In genomic region chr4:138039010-138039409, GRCh38 we compare ENCODE assay signal across 31 cellular contexts.
DNase-seq lines count a peak whose midpoint lies in the region; ATAC-seq and TF ChIP-seq lines count a peak whose summit lies in the region.
"Had no signal": no experiment of that assay in that cellular context is flagged by ENCODE, and none has a peak within 500 bp of the region (broad histone marks: within the 10 kb centered on the region; RNA-seq: fewer than 3 reads in every experiment).

No MANE protein-coding gene starts in this region.

- peak overlapping the region; percentile 96; the same call in 2 of the 3 replicates for H2BK15ac ChIP-seq in IMR-90 (ENCODE audit: low read depth, low read length)

- ATAC-seq in IMR-90 (ENCODE audit: low read depth) (peak; percentile 77), GM18502 (IDR thresholded peaks at IDR 0.05; ENCODE audit: poor library complexity, unreplicated experiment) (no peak)
- ATAC-seq: activated T-cell treated with anti-CD3 and anti-CD28 coated beads, Interleukin-2, amount 50 U/mL, for 72 hours; K562; left lung; naive thymus-derived CD8-positive, alpha-beta T cell; Panc1; stimulated activated naive CD8-positive, alpha-beta T cell treated with anti-CD3 and anti-CD28 coated beads, Interleukin-15, amount 100 ng/mL, for 72 hours had no signal

- POLR2A ChIA-PET in IMR-90 (lab: Charles Lee; ENCODE audit: unreplicated experiment): no interaction called here

- H3K4ac ChIP-seq in IMR-90 (ENCODE audit: low read depth, low read length): peak overlapping the region; percentile 94

- H4K91ac ChIP-seq in IMR-90 (ENCODE audit: insufficient read depth, low read depth, low read length): peak overlapping the region; percentile 89

- H3K36me3 ChIP-seq in ACC112 (ENCODE audit: insufficient read depth, low read length) (no peaks in the 10 kb centered on the region), IMR-90 (ENCODE audit: control insufficient read depth, insufficient read depth, low read length) (no peaks in the 10 kb centered on the region)
- H3K36me3 ChIP-seq: BE2C, left lung, MG63, ovary, tibial artery had no signal

- dilution Hi-C loops in IMR-90 (cut with HindIII; ENCODE audit: low sequenced_read_pairs, unreplicated experiment): no loop called here

- H4K20me1 ChIP-seq in IMR-90 (ENCODE audit: insufficient read depth, low read length): no peaks in the 10 kb centered on the region

- no peak for TF ChIP-seq POLR2A in IMR-90 (IDR thresholded peaks at IDR 0.05; ENCODE audit: low read depth, low read length)

- no TSS peak for BruUV-seq in IMR-90 (replicated peaks; lab: Mats Ljungman, UMichigan)

- H3K9ac ChIP-seq in IMR-90 (ENCODE audit: low read depth, low read length): no peak overlapping the region

- peaks cover 0 to 4% of the 10 kb centered on the region in 2 experiments; a peak in 2 of 4 replicates for H3K79me1 ChIP-seq in IMR-90 (ENCODE audit: low read depth in 1 of 2, low read length in 2 of 2)

- peak overlapping the region; percentile 70 to 89; a peak in 3 of 4 replicates for H4K8ac ChIP-seq in IMR-90 (ENCODE audit: low read depth in 2 of 2, low read length in 2 of 2)

- WGBS in IMR-90 (ENCODE audit: extremely low coverage in 2 of 2, insufficient read length in 1 of 2), 2 experiments: no CpG with 5 or more reads among the region's 2 CpGs

- H3K27me3 ChIP-seq in ACC112 (ENCODE audit: insufficient read depth, low read length) (no peaks in the 10 kb centered on the region), IMR-90 (ENCODE audit: control insufficient read depth, insufficient read depth, low read length) (no peaks in the 10 kb centered on the region)
- H3K27me3 ChIP-seq: BE2C, left lung, MG63, ovary, tibial artery had no signal

- no peaks in the 10 kb centered on the region for H3K79me2 ChIP-seq in ACC112 (ENCODE audit: control insufficient read depth, insufficient read depth, low read length, unreplicated experiment)

- TF ChIP-seq RAD21 in IMR-90 (IDR thresholded peaks at IDR 0.05; ENCODE audit: low read length): no peak

- H3K9me3 ChIP-seq in IMR-90 (ENCODE audit: control insufficient read depth, insufficient read depth, low read length): no peaks in the 10 kb centered on the region
- H3K9me3 ChIP-seq: BE2C, left lung, MG63, ovary, tibial artery had no signal

- H2AK5ac ChIP-seq in IMR-90 (ENCODE audit: low read depth, low read length): peak overlapping the region; percentile 98

- H3K4me2 ChIP-seq in IMR-90 (ENCODE audit: low read depth, low read length): no peak overlapping the region; the same call in 1 of the 2 replicates
- H3K4me2 ChIP-seq: smooth muscle cell had no signal

- intact Hi-C loops in IMR-90 (cut with micrococcal nuclease): loop anchor here (5.0 kb wide), 1 partner anchor 917 kb away; no protein-coding TSS in a partner anchor

- peak overlapping the region; percentile 69; the same call in 1 of the 2 replicates for H3K23ac ChIP-seq in IMR-90 (ENCODE audit: low read depth, low read length)

- CTCF ChIA-PET in IMR-90 (lab: Yijun Ruan, JAX): interaction anchor here (0.6 to 1.3 kb wide), 3 partner anchors 13 to 51 kb away, joined by 3 read pairs; no protein-coding TSS in a partner anchor

- H3K56ac ChIP-seq in IMR-90 (ENCODE audit: extremely low read depth, insufficient read depth, low read length): no peak overlapping the region

- H3K4me1 ChIP-seq in ACC112 (ENCODE audit: control insufficient read depth, insufficient read depth, low read length, unreplicated experiment): peaks cover 33% of the 10 kb centered on the region
- H3K4me1 ChIP-seq in IMR-90 (ENCODE audit: control insufficient read depth, insufficient read depth, low read length): peaks cover 22% of the 10 kb centered on the region
- H3K4me1 ChIP-seq: BE2C, left lung had no signal

- peaks cover 13% of the 10 kb centered on the region for H3K9me1 ChIP-seq in IMR-90 (ENCODE audit: insufficient read depth, low read length)

- H2AK9ac ChIP-seq in IMR-90 (replicated peaks; ENCODE audit: low read depth, low read length, poor library complexity): no peak overlapping the region

- DNase-seq in IMR-90 (peak; percentile 94), choroid plexus epithelial cell (ENCODE audit: low read depth) (peak; percentile 78), fibroblast of villous mesenchyme (ENCODE audit: low read depth) (peak; percentile 62), amygdala (lab: John Stamatoyannopoulos, UW) (no peak), SHP77 (lab: John Stamatoyannopoulos, UW) (no peak), midbrain (lab: John Stamatoyannopoulos, UW) (no peak)
- DNase-seq: 8988T; activated B cell treated with CpG ODN at 0.5 μM for 24 hours; activated naive CD4-positive, alpha-beta T cell treated with anti-CD3 and anti-CD28 coated beads, Interleukin-2, amount 10 ng/mL, durations not matched to agents 7 days and 5 days; activated T-cell treated with anti-CD3 and anti-CD28 coated beads, Interleukin-2, amount 50 U/mL, for 72 hours; BE2C; CD8-positive, alpha-beta memory T cell; central memory CD4-positive, alpha-beta T cell; H7; left lung; MG63; naive thymus-derived CD8-positive, alpha-beta T cell; NCI-H1417; NCI-H2081; NCI-H2227 treated with DMSO at 0.1 percent for 48 hours; NCI-H526 treated with DMSO at 0.1 percent for 48 hours; ovary; stimulated activated CD4-positive, alpha-beta T cell treated with anti-CD3 and anti-CD28 coated beads, Interleukin-1b, Interleukin-23, amount 100 ng/mL, for 48 hours; stimulated activated CD8-positive, alpha-beta memory T cell treated with anti-CD3 and anti-CD28 coated beads, Interleukin-4, amount 100 ng/mL, for 48 hours; stimulated activated naive CD8-positive, alpha-beta T cell treated with anti-CD3 and anti-CD28 coated beads, Interleukin-15, amount 100 ng/mL, for 72 hours; tibial artery had no signal

- peak overlapping the region; percentile 89; the same call in 1 of the 2 replicates for H4K5ac ChIP-seq in IMR-90 (ENCODE audit: low read depth, low read length)

- peak overlapping the region; percentile 87 for H3K14ac ChIP-seq in IMR-90 (replicated peaks; ENCODE audit: low read depth, low read length)

- H3K27ac ChIP-seq in ACC112 (ENCODE audit: low read depth, low read length): 0 out of 2 replicates have a peak overlapping the region, but pooled peaks have one; percentile 29
- H3K27ac ChIP-seq in IMR-90 (ENCODE audit: insufficient read depth, low read length): peak overlapping the region; percentile 67
- H3K27ac ChIP-seq: left lung, ovary, tibial artery had no signal

- H2BK120ac ChIP-seq in IMR-90 (ENCODE audit: low read depth, low read length): peak overlapping the region; percentile 97

- H2AFZ ChIP-seq in ACC112 (ENCODE audit: low read length, unreplicated experiment) (no peak overlapping the region), IMR-90 (replicated peaks; ENCODE audit: low read length, poor library complexity) (peak overlapping the region; percentile 38)

- TF ChIP-seq CTCF in IMR-90 (conservative IDR thresholded peaks at IDR 0.05; ENCODE audit: low read depth, low read length): no peak
- TF ChIP-seq CTCF in choroid plexus epithelial cell (conservative IDR thresholded peaks at IDR 0.05; ENCODE audit: low read depth, low read length): no peak
- TF ChIP-seq CTCF in fibroblast of villous mesenchyme (IDR thresholded peaks at IDR 0.05; ENCODE audit: insufficient read depth, low read depth, low read length): no peak

- in situ Hi-C loops in IMR-90 (cut with MboI; ENCODE audit: low sequenced_read_pairs): loop anchor here (5.0 to 10.0 kb wide), 4 partner anchors 48 to 833 kb away; no protein-coding TSS in a partner anchor

- H2BK5ac ChIP-seq in IMR-90 (ENCODE audit: low read depth, low read length, poor library complexity, severe bottlenecking): peak overlapping the region; percentile 94

- H3K4me3 ChIP-seq in ACC112 (ENCODE audit: low read depth, low read length) (no peak overlapping the region), IMR-90 (ENCODE audit: insufficient read depth, low read depth, low read length) (no peak overlapping the region), choroid plexus epithelial cell (ENCODE audit: low read depth, low read length) (no peak overlapping the region), fibroblast of villous mesenchyme (ENCODE audit: low read depth, low read length) (no peak overlapping the region)
- H3K4me3 ChIP-seq: K562, left lung, MG63, ovary, smooth muscle cell, tibial artery had no signal

- H2BK20ac ChIP-seq in IMR-90 (ENCODE audit: low read depth, low read length): peak overlapping the region; percentile 99

- peak overlapping the region; percentile 96; the same call in 1 of the 2 replicates for H3K18ac ChIP-seq in IMR-90 (ENCODE audit: low read depth, low read length)

TF ChIP-seq in IMR-90, 13 proteins besides CTCF, POLR2A, EP300 and RAD21:
- TF ChIP-seq MAFK (IDR thresholded peaks at IDR 0.05; ENCODE audit: low read depth, low read length) (peak; percentile 76), CEBPB (IDR thresholded peaks at IDR 0.05; ENCODE audit: low read depth, low read length) (peak; percentile 95), RCOR1 (IDR thresholded peaks at IDR 0.05; ENCODE audit: insufficient replicate concordance, low read length) (no peak), FOS (IDR thresholded peaks at IDR 0.05; ENCODE audit: low read depth, low read length) (peak; percentile 65)
TF ChIP-seq in IMR-90: peak in this region for 3.

Comparison
In these comparisons a context has a peak if more than half of its experiments do, and no peak if none do; other contexts are left out.
1. DNase-seq: peak in IMR-90 (single experiment), choroid plexus epithelial cell (single experiment) and fibroblast of villous mesenchyme (single experiment); none in amygdala (0 of 56), SHP77 (0 of 2) and midbrain (single experiment).